Comparison of ENCODE assay signal across 23 cellular contexts in genomic region chrX:41164469-41164868, GRCh38.
DNase-seq lines count a peak whose midpoint lies in the region; ATAC-seq, FAIRE-seq and TF ChIP-seq lines count a peak whose summit lies in the region.
"Had no signal": no experiment of that assay in that cellular context is flagged by ENCODE, and none has a peak within 500 bp of the region (broad histone marks: within the 10 kb centered on the region; RNA-seq: fewer than 3 reads in every experiment).

No MANE protein-coding gene starts in this region.

- no TSS peak for BruUV-seq in PC-3 (replicated peaks; lab: Mats Ljungman, UMichigan)

- H4K20me1 ChIP-seq in astrocyte (ENCODE audit: insufficient read depth, low read length): no peaks in the 10 kb centered on the region
- no peaks in the 10 kb centered on the region for H4K20me1 ChIP-seq in PC-3 (ENCODE audit: low read length)
- H4K20me1 ChIP-seq: BLaER1 had no signal

- H3K4me3 Mint-ChIP-seq in astrocyte (ENCODE audit: unreplicated experiment): no peak overlapping the region
- H3K4me3 Mint-ChIP-seq: activated CD4-positive, alpha-beta T cell treated with anti-CD3 and anti-CD28 coated beads for 36 hours; mesothelial cell of epicardium; nephron progenitor cell had no signal

- H3K36me3 Mint-ChIP-seq in astrocyte (ENCODE audit: low read depth, unreplicated experiment): peaks cover 5% of the 10 kb centered on the region

- H3K4me3 ChIP-seq in astrocyte (ENCODE audit: insufficient read depth, low read depth, low read length) (no peak overlapping the region), gastrocnemius medialis (no peak overlapping the region), PC-3 (ENCODE audit: low read length) (no peak overlapping the region)
- H3K4me3 ChIP-seq: BLaER1, left lung, MG63 had no signal

- H3K36me3 ChIP-seq in astrocyte (ENCODE audit: insufficient read depth, low read length) (peaks cover 22% of the 10 kb centered on the region), gastrocnemius medialis (peaks cover 0 to 32% of the 10 kb centered on the region in 2 donors), PC-3 (ENCODE audit: low read depth, low read length) (peaks cover 15% of the 10 kb centered on the region)

- no peaks in the 10 kb centered on the region for H3K9me3 Mint-ChIP-seq in astrocyte (ENCODE audit: unreplicated experiment)
- H3K9me3 Mint-ChIP-seq: activated naive CD4-positive, alpha-beta T cell treated with anti-CD3 and anti-CD28 coated beads, Interleukin-2, amount 50 U/mL, for 72 hours had no signal

- H3K27me3 Mint-ChIP-seq in astrocyte (ENCODE audit: low read depth, unreplicated experiment): no peaks in the 10 kb centered on the region
- H3K27me3 Mint-ChIP-seq: activated CD4-positive, alpha-beta T cell treated with anti-CD3 and anti-CD28 coated beads for 36 hours had no signal

- DNase-seq in NCI-H2196 (lab: John Stamatoyannopoulos, UW; ENCODE audit: unreplicated experiment): peak; percentile 16
- no peak for DNase-seq in NCI-H2196 treated with DMSO at 0.1 percent for 48 hours (lab: John Stamatoyannopoulos, UW; ENCODE audit: unreplicated experiment)
- peak; percentile 1 for DNase-seq in NCI-H1105 (lab: John Stamatoyannopoulos, UW)
- DNase-seq in astrocyte (ENCODE audit: low read depth): no peak
- peak in 1 of 2 donors; percentile 14 for DNase-seq in gastrocnemius medialis
- no peak for DNase-seq in activated effector memory CD4-positive, alpha-beta T cell treated with Interleukin-2 at 50 U/mL for 16 hours
- DNase-seq in PC-3: no peak
- DNase-seq: activated CD4-positive, alpha-beta T cell treated with anti-CD3 and anti-CD28 coated beads for 36 hours; aorta; Caco-2; central memory CD4-positive, alpha-beta T cell; IMR-90; left lung; MG63; nephron progenitor cell had no signal

- in situ Hi-C loops in gastrocnemius medialis (cut with MboI; ENCODE audit: low sequenced_read_pairs in 4 of 4): no loop called here

- H3K4me1 ChIP-seq in astrocyte (ENCODE audit: insufficient read depth, low read length): no peaks in the 10 kb centered on the region
- H3K4me1 ChIP-seq in gastrocnemius medialis: peaks cover 0 to 2% of the 10 kb centered on the region in 2 donors
- no peaks in the 10 kb centered on the region; the same call in 1 of the 2 replicates for H3K4me1 ChIP-seq in PC-3 (ENCODE audit: insufficient read depth, low read length)
- H3K4me1 ChIP-seq: BLaER1, Caco-2, left lung had no signal

- ATAC-seq in gastrocnemius medialis (peak in 1 of 2 donors; percentile 60), HG02870 (IDR thresholded peaks at IDR 0.05; ENCODE audit: unreplicated experiment) (no peak), PC-3 (no peak)
- ATAC-seq: activated CD4-positive, alpha-beta T cell treated with anti-CD3 and anti-CD28 coated beads for 36 hours; activated naive CD4-positive, alpha-beta T cell treated with anti-CD3 and anti-CD28 coated beads, Interleukin-2, amount 50 U/mL, for 72 hours; left lung had no signal

- CTCF ChIA-PET in PC-3 (lab: Charles Lee): no interaction called here

- TF ChIP-seq POLR2A in gastrocnemius medialis (IDR thresholded peaks at IDR 0.05): no peak

- no peak overlapping the region for H2AFZ ChIP-seq in astrocyte (ENCODE audit: low read depth, low read length)
- no peak overlapping the region for H2AFZ ChIP-seq in PC-3 (ENCODE audit: low read length)

- H3K9me3 ChIP-seq in astrocyte (ENCODE audit: insufficient read depth, low read depth, low read length): no peaks in the 10 kb centered on the region
- no peaks in the 10 kb centered on the region for H3K9me3 ChIP-seq in gastrocnemius medialis
- H3K9me3 ChIP-seq in PC-3 (ENCODE audit: low read length): no peaks in the 10 kb centered on the region
- H3K9me3 ChIP-seq: BLaER1, Caco-2, left lung, MG63 had no signal

- intact Hi-C loops in gastrocnemius medialis (cut with DNase I; ENCODE audit: low total_unique reads) (no loop called here), PC-3 (cut with micrococcal nuclease) (no loop called here)

- no peaks in the 10 kb centered on the region for H3K27me3 ChIP-seq in astrocyte (ENCODE audit: insufficient read depth, low read length)
- H3K27me3 ChIP-seq in gastrocnemius medialis: no peaks in the 10 kb centered on the region
- H3K27me3 ChIP-seq in PC-3 (ENCODE audit: low read length): no peaks in the 10 kb centered on the region
- H3K27me3 ChIP-seq: BLaER1, left lung, MG63 had no signal

- H3K27ac ChIP-seq in astrocyte (ENCODE audit: low read depth, low read length): no peak overlapping the region
- H3K27ac ChIP-seq in gastrocnemius medialis: peak overlapping the region in 3 of 4 donors; percentile 2 to 20 (median 13)
- H3K27ac ChIP-seq in PC-3 (ENCODE audit: low read length): no peak overlapping the region
- H3K27ac ChIP-seq: BLaER1, epithelial cell of prostate, left lung had no signal

- no peak for TF ChIP-seq CTCF in astrocyte (IDR thresholded peaks at IDR 0.05; ENCODE audit: insufficient read depth, low read depth, low read length)
- TF ChIP-seq CTCF in gastrocnemius medialis (IDR thresholded peaks at IDR 0.05 in 4 of 5, conservative IDR thresholded peaks at IDR 0.05 in 1 of 5): no peak
- no peak for TF ChIP-seq CTCF in PC-3 (conservative IDR thresholded peaks at IDR 0.05; ENCODE audit: low read depth, low read length)

- FAIRE-seq in astrocyte (lab: Jason Lieb, UNC): peak; percentile 84
- FAIRE-seq: H54, RCC 7860, urothelium cell line had no signal

- no peaks in the 10 kb centered on the region for H3F3A ChIP-seq in PC-3 (ENCODE audit: low read length, unreplicated experiment)

- no peaks in the 10 kb centered on the region for H3K9me2 ChIP-seq in PC-3 (replicated peaks; ENCODE audit: low read length)

- peaks cover 5% of the 10 kb centered on the region for H3K79me2 ChIP-seq in astrocyte (ENCODE audit: insufficient read depth, low read length)
- H3K79me2 ChIP-seq in PC-3 (ENCODE audit: low read length): no peaks in the 10 kb centered on the region

- H3K4me1 Mint-ChIP-seq in astrocyte (ENCODE audit: low read depth, unreplicated experiment): no peaks in the 10 kb centered on the region
- H3K4me1 Mint-ChIP-seq: nephron progenitor cell had no signal

- no peak overlapping the region for H3K4me2 ChIP-seq in astrocyte (ENCODE audit: low read length)
- no peak overlapping the region for H3K4me2 ChIP-seq in PC-3 (ENCODE audit: low read length)
- H3K4me2 ChIP-seq: BLaER1 had no signal

- H3K9ac ChIP-seq in astrocyte (ENCODE audit: low read length): no peak overlapping the region
- H3K9ac ChIP-seq in PC-3 (ENCODE audit: low read length): no peak overlapping the region
- H3K9ac ChIP-seq: BLaER1 had no signal

- no peak overlapping the region for H3K27ac Mint-ChIP-seq in astrocyte (ENCODE audit: unreplicated experiment)
- H3K27ac Mint-ChIP-seq: activated CD4-positive, alpha-beta T cell treated with anti-CD3 and anti-CD28 coated beads for 36 hours; activated naive CD4-positive, alpha-beta T cell treated with anti-CD3 and anti-CD28 coated beads, Interleukin-2, amount 50 U/mL, for 72 hours; mesothelial cell of epicardium; nephron progenitor cell had no signal

- POLR2A ChIA-PET in PC-3 (lab: Charles Lee; ENCODE audit: unreplicated experiment): no interaction called here

Comparison
In these comparisons a context has a peak if more than half of its experiments do, and no peak if none do; other contexts are left out.
1. DNase-seq: peak in NCI-H2196 (single experiment) and NCI-H1105 (single experiment); none in NCI-H2196 treated with DMSO at 0.1 percent for 48 hours (single experiment), astrocyte (single experiment), activated effector memory CD4-positive, alpha-beta T cell treated with Interleukin-2 at 50 U/mL for 16 hours (single experiment) and PC-3 (single experiment).
2. H3K27ac ChIP-seq: peak in gastrocnemius medialis (3 of 4); none in astrocyte (single experiment) and PC-3 (single experiment).